19 cellular contexts compared by ENCODE assay signal in genomic region chr1:23741609-23742008, GRCh38. TPM values are rescaled to one million over a fixed set of nuclear protein-coding genes. Genes with fewer than 3 reads are reported as not detected.
A peak's percentile ranks its signal among the peaks of the same experiment; 100 is the strongest.
DNase-seq lines count a peak whose midpoint lies in the region; ATAC-seq, FAIRE-seq and TF ChIP-seq lines count a peak whose summit lies in the region.
"Had no signal": no experiment of that assay in that cellular context is flagged by ENCODE, and none has a peak within 500 bp of the region (broad histone marks: within the 10 kb centered on the region; RNA-seq: fewer than 3 reads in every experiment).

No MANE protein-coding gene starts in this region.

- no peaks in the 10 kb centered on the region for H3K36me3 ChIP-seq in neural progenitor cell
- peaks cover under 1 to 5% of the 10 kb centered on the region in 2 experiments; a peak in 1 of 5 replicates for H3K36me3 ChIP-seq in HepG2 (replicated peaks in 1 of 2; ENCODE audit: control insufficient read depth in 1 of 2, insufficient read depth in 2 of 2, low read length in 2 of 2)

- CTCF ChIA-PET in HepG2 (lab: Yijun Ruan, JAX; ENCODE audit: low intra/inter-chr PET ratio, low total read pairs): no interaction called here

- H3K27ac Mint-ChIP-seq in T-helper 1 cell treated with Interleukin-12 subunit alpha and Interleukin-12 subunit beta and Interleukin-4 antibody, amounts not matched to agents 30 μg/mL and 1 μg/mL, for 36 hours: peak overlapping the region; percentile 85
- H3K27ac Mint-ChIP-seq in T-helper 17 cell: peak overlapping the region; percentile 88
- H3K27ac Mint-ChIP-seq in effector memory CD8-positive, alpha-beta T cell: peak overlapping the region in 1 of 2 donors; percentile 83
- H3K27ac Mint-ChIP-seq in neural progenitor cell: no peak overlapping the region
- H3K27ac Mint-ChIP-seq: CD14-positive monocyte had no signal

- no peak overlapping the region for H3K4me2 ChIP-seq in neural progenitor cell
- H3K4me2 ChIP-seq in HepG2 (ENCODE audit: low read depth, low read length): no peak overlapping the region

- H3K36me3 Mint-ChIP-seq in T-helper 1 cell treated with Interleukin-12 subunit alpha and Interleukin-12 subunit beta and Interleukin-4 antibody, amounts not matched to agents 30 μg/mL and 1 μg/mL, for 36 hours (ENCODE audit: low read depth): peaks cover 5% of the 10 kb centered on the region
- H3K36me3 Mint-ChIP-seq in T-helper 17 cell (ENCODE audit: low read depth): no peaks in the 10 kb centered on the region
- H3K36me3 Mint-ChIP-seq in effector memory CD8-positive, alpha-beta T cell (ENCODE audit: insufficient read depth): peaks cover 24% of the 10 kb centered on the region
- peaks cover 5% of the 10 kb centered on the region for H3K36me3 Mint-ChIP-seq in neural progenitor cell

- H3K9me3 Mint-ChIP-seq in T-helper 1 cell treated with Interleukin-12 subunit alpha and Interleukin-12 subunit beta and Interleukin-4 antibody, amounts not matched to agents 30 μg/mL and 1 μg/mL, for 36 hours: no peaks in the 10 kb centered on the region
- H3K9me3 Mint-ChIP-seq in effector memory CD8-positive, alpha-beta T cell: no peaks in the 10 kb centered on the region
- no peaks in the 10 kb centered on the region for H3K9me3 Mint-ChIP-seq in neural progenitor cell
- H3K9me3 Mint-ChIP-seq: CD14-positive monocyte had no signal

- POLR2A ChIA-PET in HepG2 (lab: Yijun Ruan, JAX): no interaction called here

- in situ Hi-C loops in HepG2 (cut with HindIII; ENCODE audit: extremely low pct_ligation_motif_present, low pct_unique_long_range_greater_than_20kb): no loop called here

- H3K4me3 ChIP-seq in neural progenitor cell: no peak overlapping the region
- H3K4me3 ChIP-seq in HepG2 (replicated peaks in 1 of 3; ENCODE audit: insufficient read depth in 1 of 3, low read depth in 2 of 3, low read length in 3 of 3): no peak overlapping the region
- H3K4me3 ChIP-seq: mucosa of descending colon, thyroid gland had no signal

- intact Hi-C loops in HepG2 (cut with micrococcal nuclease; ENCODE audit: unreplicated experiment): loop anchor here (10.0 kb wide), 1 partner anchor 187 kb away; the partner anchor contains the start of gene ID3

- H4K20me1 ChIP-seq in neural progenitor cell (ENCODE audit: low read depth): peaks cover 27% of the 10 kb centered on the region
- H4K20me1 ChIP-seq in HepG2 (ENCODE audit: insufficient read depth, low read length): peaks cover 8% of the 10 kb centered on the region

- H3K4me1 ChIP-seq in neural progenitor cell (peaks cover 10% of the 10 kb centered on the region), HepG2 (ENCODE audit: insufficient read depth, low read length) (peaks cover 26% of the 10 kb centered on the region)

- H3K9me3 ChIP-seq in T-helper 17 cell (ENCODE audit: control insufficient read depth, low read length, poor library complexity, severe bottlenecking) (no peaks in the 10 kb centered on the region), neural progenitor cell (ENCODE audit: low read depth) (no peaks in the 10 kb centered on the region), HepG2 (ENCODE audit: low read length) (no peaks in the 10 kb centered on the region)
- H3K9me3 ChIP-seq: mucosa of descending colon, thyroid gland had no signal

- no peaks in the 10 kb centered on the region for H3K27me3 Mint-ChIP-seq in T-helper 1 cell treated with Interleukin-12 subunit alpha and Interleukin-12 subunit beta and Interleukin-4 antibody, amounts not matched to agents 30 μg/mL and 1 μg/mL, for 36 hours (ENCODE audit: low read depth)
- H3K27me3 Mint-ChIP-seq in T-helper 17 cell: no peaks in the 10 kb centered on the region
- H3K27me3 Mint-ChIP-seq in effector memory CD8-positive, alpha-beta T cell: no peaks in the 10 kb centered on the region
- H3K27me3 Mint-ChIP-seq in neural progenitor cell (ENCODE audit: insufficient read depth, low read depth): peaks cover 5% of the 10 kb centered on the region

- H3K9ac ChIP-seq in neural progenitor cell (no peak overlapping the region), HepG2 (ENCODE audit: insufficient read depth, low read depth, low read length) (no peak overlapping the region)

- TF ChIP-seq CTCF in neural progenitor cell (IDR thresholded peaks at IDR 0.05) (no peak), HepG2 (CRISPR knock-in tag; IDR thresholded peaks at IDR 0.05) (no peak)

- peaks cover 27% of the 10 kb centered on the region for H3K4me1 Mint-ChIP-seq in T-helper 1 cell treated with Interleukin-12 subunit alpha and Interleukin-12 subunit beta and Interleukin-4 antibody, amounts not matched to agents 30 μg/mL and 1 μg/mL, for 36 hours (ENCODE audit: low read depth)
- peaks cover 29% of the 10 kb centered on the region for H3K4me1 Mint-ChIP-seq in T-helper 17 cell
- H3K4me1 Mint-ChIP-seq in effector memory CD8-positive, alpha-beta T cell (ENCODE audit: low read depth in 2 of 2): peaks cover 18 to 28% of the 10 kb centered on the region in 2 donors
- H3K4me1 Mint-ChIP-seq in neural progenitor cell: peaks cover 26% of the 10 kb centered on the region

- H3K27ac ChIP-seq in neural progenitor cell: no peak overlapping the region
- H3K27ac ChIP-seq in HepG2 (ENCODE audit: extremely low read length, insufficient read depth, low read length): no peak overlapping the region
- H3K27ac ChIP-seq: thyroid gland had no signal

- no peak for TF ChIP-seq POLR2A in HepG2 (IDR thresholded peaks at IDR 0.05; ENCODE audit: insufficient read depth in 1 of 2, low read depth in 2 of 2, low read length in 2 of 2)

- H3K4me3 Mint-ChIP-seq in T-helper 1 cell treated with Interleukin-12 subunit alpha and Interleukin-12 subunit beta and Interleukin-4 antibody, amounts not matched to agents 30 μg/mL and 1 μg/mL, for 36 hours: peak overlapping the region; percentile 86
- H3K4me3 Mint-ChIP-seq in T-helper 17 cell (no peak overlapping the region), neural progenitor cell (peak overlapping the region; percentile 90)
- H3K4me3 Mint-ChIP-seq in effector memory CD8-positive, alpha-beta T cell: peak overlapping the region; percentile 91 to 93

- no peaks in the 10 kb centered on the region for H3K27me3 ChIP-seq in neural progenitor cell
- no peaks in the 10 kb centered on the region; a peak in 1 of 5 replicates for H3K27me3 ChIP-seq in HepG2 (ENCODE audit: control insufficient read depth in 1 of 2, insufficient read depth in 2 of 2, low read length in 2 of 2)
- H3K27me3 ChIP-seq: thyroid gland had no signal

- 91% methylated on average over 5 of the region's 5 CpGs for WGBS in HepG2 (ENCODE audit: low lambda C conversion rate)

- DNase-seq in T-helper 1 cell (no peak), T-helper 17 cell (no peak), neural progenitor cell (ENCODE audit: low spot score) (no peak), HepG2 (ENCODE audit: low spot score) (no peak), NCI-H1048 (lab: John Stamatoyannopoulos, UW) (no peak), kidney tubule cell (ENCODE audit: low spot score) (no peak)
- no peak for DNase-seq in effector memory CD8-positive, alpha-beta T cell
- DNase-seq: activated CD8-positive, alpha-beta T cell treated with anti-CD3 and anti-CD28 coated beads, Interleukin-2, amount 10 ng/mL, durations not matched to agents 7 days and 5 days; activated naive CD4-positive, alpha-beta T cell; left cardiac atrium; mucosa of descending colon; NCI-H187 treated with DMSO at 0.1 percent for 48 hours; NCI-H446 treated with DMSO at 0.1 percent for 48 hours; SIG-M5; stimulated activated CD4-positive, alpha-beta T cell treated with anti-CD3 and anti-CD28 coated beads, Interleukin-4, amount 100 ng/mL, for 1 hour; thyroid gland had no signal

- ATAC-seq in T-helper 17 cell: no peak
- ATAC-seq in effector memory CD8-positive, alpha-beta T cell (replicated peaks): no peak
- ATAC-seq in HepG2: no peak
- ATAC-seq: activated CD8-positive, alpha-beta T cell treated with anti-CD3 and anti-CD28 coated beads, Interleukin-2, amount 10 ng/mL, durations not matched to agents 7 days and 5 days; left cardiac atrium; mucosa of descending colon had no signal

- TF ChIP-seq EP300 in HepG2 (IDR thresholded peaks at IDR 0.05; ENCODE audit: low read depth in 2 of 2, low read length in 2 of 2) (no peak), HepG2 (CRISPR knock-in tag; IDR thresholded peaks at IDR 0.05; ENCODE audit: borderline replicate concordance) (no peak)

- H3K79me2 ChIP-seq in neural progenitor cell (ENCODE audit: low read depth) (peaks cover 33% of the 10 kb centered on the region), HepG2 (ENCODE audit: insufficient read depth, low read length) (peaks cover 30% of the 10 kb centered on the region)

- no peak for FAIRE-seq in HepG2 (lab: Jason Lieb, UNC)
- FAIRE-seq: bronchial epithelial cell had no signal

- no TSS peak for BruUV-seq in HepG2 (replicated peaks; lab: Mats Ljungman, UMichigan)

- H3F3A ChIP-seq in neural progenitor cell (ENCODE audit: low read depth): peaks cover 27% of the 10 kb centered on the region

- no peak for TF ChIP-seq RAD21 in HepG2 (CRISPR knock-in tag; IDR thresholded peaks at IDR 0.05)

- H2AFZ ChIP-seq in neural progenitor cell (replicated peaks) (no peak overlapping the region), HepG2 (ENCODE audit: low read length) (no peak overlapping the region)

RNA-seq across cellular contexts. Expression of gene ELOA, which starts 1.7 kb away (rescaled TPM):
- 10 to 100 TPM; 34.7 to 39.7 TPM for total RNA-seq in T-helper 17 cell
- total RNA-seq in neural progenitor cell (ENCODE audit: low replicate concordance): 29.1 and 30.0 TPM in 2 replicates
- total RNA-seq in HepG2 (2016; rRNA removed; fragmentation: Illumina TruSeq; extraction: Trizol): 28.5 and 36.3 TPM in 2 replicates
- 7.3 and 7.8 TPM in 2 replicates for total RNA-seq in HepG2 (2016; cell fraction: cytosol; rRNA removed; fragmentation: Illumina TruSeq; extraction: Trizol; ENCODE audit: low read depth)
- 27.5 and 30.2 TPM in 2 replicates for total RNA-seq in HepG2 (2016; cell fraction: insoluble cytoplasmic fraction; rRNA removed; fragmentation: Illumina TruSeq; extraction: Trizol)
- total RNA-seq in HepG2 (2016; cell fraction: membrane; rRNA removed; fragmentation: Illumina TruSeq; extraction: Trizol): 23.8 and 29.0 TPM in 2 replicates
- total RNA-seq in HepG2 (2016; cell fraction: nucleus; rRNA removed; fragmentation: Illumina TruSeq; extraction: Trizol): 16.4 and 21.2 TPM in 2 replicates
- polyA plus RNA-seq in HepG2 (2011; rRNA removed): 14.2 and 14.8 TPM in 2 replicates
- 9.6 and 12.3 TPM in 2 replicates for polyA plus RNA-seq in HepG2 (2011; cell fraction: cytosol; rRNA removed)
- 10.0 and 12.4 TPM in 2 replicates for polyA plus RNA-seq in HepG2 (2011; cell fraction: nucleus; rRNA removed)
- polyA plus RNA-seq in HepG2 (2012): 16.3 and 19.1 TPM in 2 replicates
- polyA plus RNA-seq in HepG2 (2016; cell fraction: cytosol; fragmentation: Illumina TruSeq; extraction: Trizol; ENCODE audit: low read depth): 11.2 and 13.3 TPM in 2 replicates
- polyA plus RNA-seq in HepG2 (2016; cell fraction: insoluble cytoplasmic fraction; fragmentation: Illumina TruSeq; extraction: Trizol; ENCODE audit: low read depth): 33.1 and 41.5 TPM in 2 replicates
- 21.3 and 28.9 TPM in 2 replicates for polyA plus RNA-seq in HepG2 (2016; cell fraction: membrane; fragmentation: Illumina TruSeq; extraction: Trizol; ENCODE audit: low read depth)
- polyA plus RNA-seq in HepG2 (2016; cell fraction: nucleus; fragmentation: Illumina TruSeq; extraction: Trizol; ENCODE audit: insufficient read depth, low read depth): 32.1 and 36.1 TPM in 2 replicates
- 9.7 and 21.5 TPM in 2 replicates for polyA minus RNA-seq in HepG2 (2011; rRNA and poly(A)+ RNA removed; ENCODE audit: low replicate concordance)
- 18.6 and 21.7 TPM in 2 replicates for polyA minus RNA-seq in HepG2 (2011; cell fraction: cytosol; rRNA and poly(A)+ RNA removed)
- polyA minus RNA-seq in HepG2 (2011; cell fraction: nucleus; rRNA and poly(A)+ RNA removed): 12.0 and 20.3 TPM in 2 replicates

RNA-seq across cellular contexts. Expression of gene PITHD1, which starts 36.6 kb away (rescaled TPM):
- total RNA-seq in T-helper 17 cell (10 to 100 TPM; 67.8 to 80.6 TPM), neural progenitor cell (ENCODE audit: low replicate concordance) (63.7 and 72.5 TPM in 2 replicates), HepG2 (2016; rRNA removed; fragmentation: Illumina TruSeq; extraction: Trizol) (37.3 and 44.9 TPM in 2 replicates)
- 6.6 and 7.1 TPM in 2 replicates for total RNA-seq in HepG2 (2016; cell fraction: cytosol; rRNA removed; fragmentation: Illumina TruSeq; extraction: Trizol; ENCODE audit: low read depth)
- total RNA-seq in HepG2 (2016; cell fraction: insoluble cytoplasmic fraction; rRNA removed; fragmentation: Illumina TruSeq; extraction: Trizol): 39.7 and 44.6 TPM in 2 replicates
- 24.7 and 27.8 TPM in 2 replicates for total RNA-seq in HepG2 (2016; cell fraction: membrane; rRNA removed; fragmentation: Illumina TruSeq; extraction: Trizol)
- 21.3 and 22.5 TPM in 2 replicates for total RNA-seq in HepG2 (2016; cell fraction: nucleus; rRNA removed; fragmentation: Illumina TruSeq; extraction: Trizol)
- polyA plus RNA-seq in HepG2 (2011; rRNA removed): 26.6 and 28.0 TPM in 2 replicates
- polyA plus RNA-seq in HepG2 (2011; cell fraction: cytosol; rRNA removed): 17.4 and 25.5 TPM in 2 replicates
- 12.1 and 20.0 TPM in 2 replicates for polyA plus RNA-seq in HepG2 (2011; cell fraction: nucleus; rRNA removed)
- polyA plus RNA-seq in HepG2 (2012): 25.1 and 29.3 TPM in 2 replicates
- 6.4 and 7.2 TPM in 2 replicates for polyA plus RNA-seq in HepG2 (2016; cell fraction: cytosol; fragmentation: Illumina TruSeq; extraction: Trizol; ENCODE audit: low read depth)
- 49.7 and 49.8 TPM in 2 replicates for polyA plus RNA-seq in HepG2 (2016; cell fraction: insoluble cytoplasmic fraction; fragmentation: Illumina TruSeq; extraction: Trizol; ENCODE audit: low read depth)
- polyA plus RNA-seq in HepG2 (2016; cell fraction: membrane; fragmentation: Illumina TruSeq; extraction: Trizol; ENCODE audit: low read depth): 20.1 and 20.8 TPM in 2 replicates
- polyA plus RNA-seq in HepG2 (2016; cell fraction: nucleus; fragmentation: Illumina TruSeq; extraction: Trizol; ENCODE audit: insufficient read depth, low read depth): 41.4 and 42.1 TPM in 2 replicates
- polyA minus RNA-seq in HepG2 (2011; rRNA and poly(A)+ RNA removed; ENCODE audit: low replicate concordance): 5.1 and 25.2 TPM in 2 replicates
- 3.8 and 5.5 TPM in 2 replicates for polyA minus RNA-seq in HepG2 (2011; cell fraction: cytosol; rRNA and poly(A)+ RNA removed)
- polyA minus RNA-seq in HepG2 (2011; cell fraction: nucleus; rRNA and poly(A)+ RNA removed): 12.1 and 14.0 TPM in 2 replicates

RNA-seq across cellular contexts. Expression of gene LYPLA2, which starts 49.3 kb away (rescaled TPM):
- 10 to 100 TPM; 52.1 to 57.1 TPM for total RNA-seq in T-helper 17 cell
- 41.8 and 102 TPM in 2 replicates for total RNA-seq in neural progenitor cell (ENCODE audit: low replicate concordance)
- 73.2 and 90.3 TPM in 2 replicates for total RNA-seq in HepG2 (2016; rRNA removed; fragmentation: Illumina TruSeq; extraction: Trizol)
- 20.4 and 23.5 TPM in 2 replicates for total RNA-seq in HepG2 (2016; cell fraction: cytosol; rRNA removed; fragmentation: Illumina TruSeq; extraction: Trizol; ENCODE audit: low read depth)
- 74.2 and 88.0 TPM in 2 replicates for total RNA-seq in HepG2 (2016; cell fraction: insoluble cytoplasmic fraction; rRNA removed; fragmentation: Illumina TruSeq; extraction: Trizol)
- 42.0 and 50.1 TPM in 2 replicates for total RNA-seq in HepG2 (2016; cell fraction: membrane; rRNA removed; fragmentation: Illumina TruSeq; extraction: Trizol)
- total RNA-seq in HepG2 (2016; cell fraction: nucleus; rRNA removed; fragmentation: Illumina TruSeq; extraction: Trizol): 32.9 and 38.9 TPM in 2 replicates
- polyA plus RNA-seq in HepG2 (2011; rRNA removed): 72.1 and 96.1 TPM in 2 replicates
- polyA plus RNA-seq in HepG2 (2011; cell fraction: cytosol; rRNA removed): 70.6 and 104 TPM in 2 replicates
- 134 and 140 TPM in 2 replicates for polyA plus RNA-seq in HepG2 (2011; cell fraction: nucleus; rRNA removed)
- polyA plus RNA-seq in HepG2 (2012): 47.7 and 58.7 TPM in 2 replicates
- 28.9 and 30.0 TPM in 2 replicates for polyA plus RNA-seq in HepG2 (2016; cell fraction: cytosol; fragmentation: Illumina TruSeq; extraction: Trizol; ENCODE audit: low read depth)
- polyA plus RNA-seq in HepG2 (2016; cell fraction: insoluble cytoplasmic fraction; fragmentation: Illumina TruSeq; extraction: Trizol; ENCODE audit: low read depth): 113 and 115 TPM in 2 replicates
- 43.7 and 45.0 TPM in 2 replicates for polyA plus RNA-seq in HepG2 (2016; cell fraction: membrane; fragmentation: Illumina TruSeq; extraction: Trizol; ENCODE audit: low read depth)
- 67.4 and 74.9 TPM in 2 replicates for polyA plus RNA-seq in HepG2 (2016; cell fraction: nucleus; fragmentation: Illumina TruSeq; extraction: Trizol; ENCODE audit: insufficient read depth, low read depth)
- 58.0 and 75.1 TPM in 2 replicates for polyA minus RNA-seq in HepG2 (2011; rRNA and poly(A)+ RNA removed; ENCODE audit: low replicate concordance)
- 39.7 and 48.1 TPM in 2 replicates for polyA minus RNA-seq in HepG2 (2011; cell fraction: cytosol; rRNA and poly(A)+ RNA removed)
- 17.4 and 26.0 TPM in 2 replicates for polyA minus RNA-seq in HepG2 (2011; cell fraction: nucleus; rRNA and poly(A)+ RNA removed)

RNA-seq across cellular contexts. Expression of gene RPL11, which starts 50.0 kb away (rescaled TPM):
- 1,000 to 10,000 TPM; 1,753 to 1,861 TPM for total RNA-seq in T-helper 17 cell
- 1,388 and 2,503 TPM in 2 replicates for total RNA-seq in neural progenitor cell (ENCODE audit: low replicate concordance)
- 2,010 and 2,638 TPM in 2 replicates for total RNA-seq in HepG2 (2016; rRNA removed; fragmentation: Illumina TruSeq; extraction: Trizol)
- total RNA-seq in HepG2 (2016; cell fraction: cytosol; rRNA removed; fragmentation: Illumina TruSeq; extraction: Trizol; ENCODE audit: low read depth): 1,858 and 2,176 TPM in 2 replicates
- total RNA-seq in HepG2 (2016; cell fraction: insoluble cytoplasmic fraction; rRNA removed; fragmentation: Illumina TruSeq; extraction: Trizol): 2,021 and 2,756 TPM in 2 replicates
- total RNA-seq in HepG2 (2016; cell fraction: membrane; rRNA removed; fragmentation: Illumina TruSeq; extraction: Trizol): 3,644 and 4,048 TPM in 2 replicates
- 641 and 715 TPM in 2 replicates for total RNA-seq in HepG2 (2016; cell fraction: nucleus; rRNA removed; fragmentation: Illumina TruSeq; extraction: Trizol)
- 1,552 and 1,682 TPM in 2 replicates for polyA plus RNA-seq in HepG2 (2011; rRNA removed)
- polyA plus RNA-seq in HepG2 (2011; cell fraction: cytosol; rRNA removed): 1,274 and 1,563 TPM in 2 replicates
- polyA plus RNA-seq in HepG2 (2011; cell fraction: nucleus; rRNA removed): 268 and 378 TPM in 2 replicates
- polyA plus RNA-seq in HepG2 (2012): 3,472 and 3,503 TPM in 2 replicates
- 3,344 and 3,698 TPM in 2 replicates for polyA plus RNA-seq in HepG2 (2016; cell fraction: cytosol; fragmentation: Illumina TruSeq; extraction: Trizol; ENCODE audit: low read depth)
- polyA plus RNA-seq in HepG2 (2016; cell fraction: insoluble cytoplasmic fraction; fragmentation: Illumina TruSeq; extraction: Trizol; ENCODE audit: low read depth): 3,158 and 3,586 TPM in 2 replicates
- 4,657 and 4,799 TPM in 2 replicates for polyA plus RNA-seq in HepG2 (2016; cell fraction: membrane; fragmentation: Illumina TruSeq; extraction: Trizol; ENCODE audit: low read depth)
- polyA plus RNA-seq in HepG2 (2016; cell fraction: nucleus; fragmentation: Illumina TruSeq; extraction: Trizol; ENCODE audit: insufficient read depth, low read depth): 1,462 and 1,519 TPM in 2 replicates
- 334 and 786 TPM in 2 replicates for polyA minus RNA-seq in HepG2 (2011; rRNA and poly(A)+ RNA removed; ENCODE audit: low replicate concordance)
- polyA minus RNA-seq in HepG2 (2011; cell fraction: cytosol; rRNA and poly(A)+ RNA removed): 353 and 418 TPM in 2 replicates
- 166 and 250 TPM in 2 replicates for polyA minus RNA-seq in HepG2 (2011; cell fraction: nucleus; rRNA and poly(A)+ RNA removed)

RNA-seq across cellular contexts. Expression of gene GALE, which starts 58.9 kb away (rescaled TPM):
- total RNA-seq in T-helper 17 cell (1 to 10 TPM; 9.1 to 9.5 TPM), neural progenitor cell (ENCODE audit: low replicate concordance) (15.6 and 24.2 TPM in 2 replicates), HepG2 (2016; rRNA removed; fragmentation: Illumina TruSeq; extraction: Trizol) (85.2 and 86.6 TPM in 2 replicates)
- total RNA-seq in HepG2 (2016; cell fraction: cytosol; rRNA removed; fragmentation: Illumina TruSeq; extraction: Trizol; ENCODE audit: low read depth): 19.0 and 24.8 TPM in 2 replicates
- 88.8 and 91.0 TPM in 2 replicates for total RNA-seq in HepG2 (2016; cell fraction: insoluble cytoplasmic fraction; rRNA removed; fragmentation: Illumina TruSeq; extraction: Trizol)
- 28.1 and 32.1 TPM in 2 replicates for total RNA-seq in HepG2 (2016; cell fraction: membrane; rRNA removed; fragmentation: Illumina TruSeq; extraction: Trizol)
- total RNA-seq in HepG2 (2016; cell fraction: nucleus; rRNA removed; fragmentation: Illumina TruSeq; extraction: Trizol): 43.6 and 54.4 TPM in 2 replicates
- polyA plus RNA-seq in HepG2 (2011; rRNA removed): 88.4 and 99.0 TPM in 2 replicates
- 95.8 and 105 TPM in 2 replicates for polyA plus RNA-seq in HepG2 (2011; cell fraction: cytosol; rRNA removed)
- polyA plus RNA-seq in HepG2 (2011; cell fraction: nucleus; rRNA removed): 168 and 180 TPM in 2 replicates
- polyA plus RNA-seq in HepG2 (2012): 46.4 and 46.8 TPM in 2 replicates
- polyA plus RNA-seq in HepG2 (2016; cell fraction: cytosol; fragmentation: Illumina TruSeq; extraction: Trizol; ENCODE audit: low read depth): 12.7 and 14.4 TPM in 2 replicates
- polyA plus RNA-seq in HepG2 (2016; cell fraction: insoluble cytoplasmic fraction; fragmentation: Illumina TruSeq; extraction: Trizol; ENCODE audit: low read depth): 75.6 and 81.5 TPM in 2 replicates
- 19.5 and 21.9 TPM in 2 replicates for polyA plus RNA-seq in HepG2 (2016; cell fraction: membrane; fragmentation: Illumina TruSeq; extraction: Trizol; ENCODE audit: low read depth)
- 96.1 and 107 TPM in 2 replicates for polyA plus RNA-seq in HepG2 (2016; cell fraction: nucleus; fragmentation: Illumina TruSeq; extraction: Trizol; ENCODE audit: insufficient read depth, low read depth)
- polyA minus RNA-seq in HepG2 (2011; rRNA and poly(A)+ RNA removed; ENCODE audit: low replicate concordance): 60.0 and 64.5 TPM in 2 replicates
- polyA minus RNA-seq in HepG2 (2011; cell fraction: cytosol; rRNA and poly(A)+ RNA removed): 19.9 and 28.0 TPM in 2 replicates
- 31.8 and 36.4 TPM in 2 replicates for polyA minus RNA-seq in HepG2 (2011; cell fraction: nucleus; rRNA and poly(A)+ RNA removed)
